In genomic region chr3:4550957-4551754, GRCh38 we compare ENCODE assay signal across 1 cellular context.
TF ChIP-seq lines count a peak whose summit lies in the region.

No MANE protein-coding gene starts in this region.

TF ChIP-seq in SK-N-SH treated with all-trans-retinoic acid at 6 μM for 48 hours, 23 proteins besides CTCF, POLR2A, EP300 and RAD21 (continued from another document):
- TF ChIP-seq TSHZ2 (CRISPR knock-in tag; IDR thresholded peaks at IDR 0.05): no peak
- TF ChIP-seq ISL1 (CRISPR knock-in tag; IDR thresholded peaks at IDR 0.05): no peak
- TF ChIP-seq PPARA (CRISPR knock-in tag; IDR thresholded peaks at IDR 0.05; ENCODE audit: borderline replicate concordance): no peak
